ENCODE assay signal across 15 cellular contexts in genomic region chr7:151306860-151307259, GRCh38. TPM values are rescaled to one million over a fixed set of nuclear protein-coding genes. Genes with fewer than 3 reads are reported as not detected.
DNase-seq lines count a peak whose midpoint lies in the region; ATAC-seq, FAIRE-seq and TF ChIP-seq lines count a peak whose summit lies in the region.
"Had no signal": no experiment of that assay in that cellular context is flagged by ENCODE, and none has a peak within 500 bp of the region (broad histone marks: within the 10 kb centered on the region; RNA-seq: fewer than 3 reads in every experiment).

No MANE protein-coding gene starts in this region.

- intact Hi-C loops in IMR-90 (cut with micrococcal nuclease): no loop called here

- H4K8ac ChIP-seq in IMR-90 (ENCODE audit: low read depth in 2 of 2, low read length in 2 of 2): no peak overlapping the region

- H2BK120ac ChIP-seq in IMR-90 (ENCODE audit: low read depth, low read length): no peak overlapping the region

- TF ChIP-seq POLR2A in IMR-90 (IDR thresholded peaks at IDR 0.05; ENCODE audit: low read depth, low read length): no peak
- no peak for TF ChIP-seq POLR2A in H54 (IDR thresholded peaks at IDR 0.05; ENCODE audit: low read depth, low read length)

- no peak overlapping the region for H2BK20ac ChIP-seq in IMR-90 (ENCODE audit: low read depth, low read length)

- no peak for FAIRE-seq in H54 (lab: Jason Lieb, UNC)
- FAIRE-seq: H1 had no signal

- no peaks in the 10 kb centered on the region for H3K36me3 ChIP-seq in IMR-90 (ENCODE audit: control insufficient read depth, insufficient read depth, low read length)
- H3K36me3 ChIP-seq: BLaER1, HAP-1 had no signal

- H2BK5ac ChIP-seq in IMR-90 (ENCODE audit: low read depth, low read length, poor library complexity, severe bottlenecking): no peak overlapping the region

- no peak overlapping the region for H3K4ac ChIP-seq in IMR-90 (ENCODE audit: low read depth, low read length)

- no TSS peak for BruUV-seq in IMR-90 (replicated peaks; lab: Mats Ljungman, UMichigan)

- peaks cover 2% of the 10 kb centered on the region for H3K9me3 Mint-ChIP-seq in activated CD8-positive, alpha-beta memory T cell treated with anti-CD3 and anti-CD28 coated beads, Interleukin-2, amount 10 ng/mL, durations not matched to agents 7 days and 5 days (ENCODE audit: low read depth)
- H3K9me3 Mint-ChIP-seq in glutamatergic neuron (ENCODE audit: unreplicated experiment): peaks cover 17% of the 10 kb centered on the region

- dilution Hi-C loops in IMR-90 (cut with HindIII; ENCODE audit: low sequenced_read_pairs, unreplicated experiment): no loop called here

- POLR2A ChIA-PET in IMR-90 (lab: Charles Lee; ENCODE audit: unreplicated experiment): no interaction called here

- ATAC-seq in activated CD8-positive, alpha-beta memory T cell treated with anti-CD3 and anti-CD28 coated beads, Interleukin-2, amount 10 ng/mL, durations not matched to agents 7 days and 5 days: no peak
- ATAC-seq in IMR-90 (ENCODE audit: low read depth): no peak
- ATAC-seq in GM21515 (IDR thresholded peaks at IDR 0.05; ENCODE audit: unreplicated experiment): no peak

- H3K79me1 ChIP-seq in IMR-90 (ENCODE audit: low read depth in 1 of 2, low read length in 2 of 2): no peaks in the 10 kb centered on the region

- H4K20me1 ChIP-seq in IMR-90 (ENCODE audit: insufficient read depth, low read length): peaks cover 3% of the 10 kb centered on the region; the same call in 1 of the 2 replicates
- H4K20me1 ChIP-seq: BLaER1 had no signal

- no peak overlapping the region for H3K27ac Mint-ChIP-seq in activated CD8-positive, alpha-beta memory T cell treated with anti-CD3 and anti-CD28 coated beads, Interleukin-2, amount 10 ng/mL, durations not matched to agents 7 days and 5 days
- peak overlapping the region; percentile 22 for H3K27ac Mint-ChIP-seq in glutamatergic neuron (ENCODE audit: unreplicated experiment)

- peak; percentile 21 for DNase-seq in activated CD8-positive, alpha-beta memory T cell treated with anti-CD3 and anti-CD28 coated beads for 24 hours
- DNase-seq in activated CD8-positive, alpha-beta memory T cell treated with anti-CD3 and anti-CD28 coated beads, Interleukin-2, amount 10 ng/mL, durations not matched to agents 7 days and 5 days: no peak
- DNase-seq in IMR-90 (no peak), glutamatergic neuron (no peak), H54 (ENCODE audit: insufficient read length, low spot score) (no peak)
- peak; percentile 15 for DNase-seq in stimulated activated CD8-positive, alpha-beta memory T cell treated with anti-CD3 and anti-CD28 coated beads, Interleukin-4, amount 100 ng/mL, for 48 hours
- DNase-seq: 8988T; CD4-positive, alpha-beta memory T cell; DMS153; DMS79; GDM1 had no signal

- no peak overlapping the region for H3K23ac ChIP-seq in IMR-90 (ENCODE audit: low read depth, low read length)

- H3K27ac ChIP-seq in IMR-90 (ENCODE audit: insufficient read depth, low read length): no peak overlapping the region
- H3K27ac ChIP-seq: BLaER1 had no signal

- peaks cover 37% of the 10 kb centered on the region for H3K27me3 Mint-ChIP-seq in activated CD8-positive, alpha-beta memory T cell treated with anti-CD3 and anti-CD28 coated beads, Interleukin-2, amount 10 ng/mL, durations not matched to agents 7 days and 5 days
- H3K27me3 Mint-ChIP-seq in glutamatergic neuron (ENCODE audit: unreplicated experiment): peaks cover 9% of the 10 kb centered on the region

- CTCF ChIA-PET in activated CD8-positive, alpha-beta memory T cell treated with anti-CD3 and anti-CD28 coated beads, Interleukin-2, amount 10 ng/mL, durations not matched to agents 7 days and 5 days (lab: Charles Lee): interaction anchor here (0.9 to 3.7 kb wide), 5 partner anchors 8 to 183 kb away, joined by 3 to 28 read pairs (median 5); no protein-coding TSS in a partner anchor
- CTCF ChIA-PET in IMR-90 (lab: Yijun Ruan, JAX): interaction anchor here (1.0 kb wide), 1 partner anchor 8 kb away, joined by 4 read pairs; no protein-coding TSS in a partner anchor

- in situ Hi-C loops in IMR-90 (cut with MboI; ENCODE audit: low sequenced_read_pairs): loop anchor here (10.0 kb wide), 1 partner anchor 182 kb away; no protein-coding TSS in a partner anchor

- H3K56ac ChIP-seq in IMR-90 (ENCODE audit: extremely low read depth, insufficient read depth, low read length): no peak overlapping the region

- H4K91ac ChIP-seq in IMR-90 (ENCODE audit: insufficient read depth, low read depth, low read length): no peak overlapping the region

- H2AK5ac ChIP-seq in IMR-90 (ENCODE audit: low read depth, low read length): no peak overlapping the region; the same call in 1 of the 2 replicates

- H4K5ac ChIP-seq in IMR-90 (ENCODE audit: low read depth, low read length): no peak overlapping the region

- no peak overlapping the region for H3K4me3 ChIP-seq in IMR-90 (ENCODE audit: insufficient read depth, low read depth, low read length)
- H3K4me3 ChIP-seq: BLaER1, HAP-1 had no signal

- peaks cover 6% of the 10 kb centered on the region for H3K9me3 ChIP-seq in IMR-90 (ENCODE audit: control insufficient read depth, insufficient read depth, low read length)

- H3K18ac ChIP-seq in IMR-90 (ENCODE audit: low read depth, low read length): no peak overlapping the region

- WGBS in IMR-90 (ENCODE audit: extremely low coverage in 2 of 2, insufficient read length in 1 of 2), 2 experiments: no CpG with 5 or more reads among the region's 3 CpGs

- H3K9me1 ChIP-seq in IMR-90 (ENCODE audit: insufficient read depth, low read length): peaks cover 4% of the 10 kb centered on the region; the same call in 1 of the 2 replicates

- peaks cover 13% of the 10 kb centered on the region; the same call in 1 of the 2 replicates for H3K4me1 ChIP-seq in IMR-90 (ENCODE audit: control insufficient read depth, insufficient read depth, low read length)
- H3K4me1 ChIP-seq: BLaER1 had no signal

- TF ChIP-seq RAD21 in IMR-90 (IDR thresholded peaks at IDR 0.05; ENCODE audit: low read length): no peak

- H3K9ac ChIP-seq in IMR-90 (ENCODE audit: low read depth, low read length): no peak overlapping the region
- H3K9ac ChIP-seq: BLaER1 had no signal

- H3K4me1 Mint-ChIP-seq in activated CD8-positive, alpha-beta memory T cell treated with anti-CD3 and anti-CD28 coated beads, Interleukin-2, amount 10 ng/mL, durations not matched to agents 7 days and 5 days: peaks cover 17% of the 10 kb centered on the region
- H3K4me1 Mint-ChIP-seq in glutamatergic neuron (ENCODE audit: low read depth, unreplicated experiment): peaks cover 18% of the 10 kb centered on the region

- no peak overlapping the region for H3K4me2 ChIP-seq in IMR-90 (ENCODE audit: low read depth, low read length)
- H3K4me2 ChIP-seq: BLaER1 had no signal

- no peak overlapping the region for H2AK9ac ChIP-seq in IMR-90 (replicated peaks; ENCODE audit: low read depth, low read length, poor library complexity)

- peaks cover 12% of the 10 kb centered on the region for H3K27me3 ChIP-seq in IMR-90 (ENCODE audit: control insufficient read depth, insufficient read depth, low read length)

- H3K36me3 Mint-ChIP-seq in activated CD8-positive, alpha-beta memory T cell treated with anti-CD3 and anti-CD28 coated beads, Interleukin-2, amount 10 ng/mL, durations not matched to agents 7 days and 5 days: no peaks in the 10 kb centered on the region
- no peaks in the 10 kb centered on the region for H3K36me3 Mint-ChIP-seq in glutamatergic neuron (ENCODE audit: unreplicated experiment)
- H3K36me3 Mint-ChIP-seq: CD4-positive, alpha-beta memory T cell had no signal

- no peak overlapping the region for H2BK15ac ChIP-seq in IMR-90 (ENCODE audit: low read depth, low read length)

- no peak overlapping the region for H3K14ac ChIP-seq in IMR-90 (replicated peaks; ENCODE audit: low read depth, low read length)

- H2AFZ ChIP-seq in IMR-90 (replicated peaks; ENCODE audit: low read length, poor library complexity): peak overlapping the region; percentile 24

- TF ChIP-seq CTCF in IMR-90 (conservative IDR thresholded peaks at IDR 0.05; ENCODE audit: low read depth, low read length) (no peak), glutamatergic neuron (IDR thresholded peaks at IDR 0.05; ENCODE audit: partially characterized antibody, unreplicated experiment) (no peak)

- no peak overlapping the region for H3K4me3 Mint-ChIP-seq in activated CD8-positive, alpha-beta memory T cell treated with anti-CD3 and anti-CD28 coated beads, Interleukin-2, amount 10 ng/mL, durations not matched to agents 7 days and 5 days
- no peak overlapping the region for H3K4me3 Mint-ChIP-seq in glutamatergic neuron (ENCODE audit: unreplicated experiment)
- H3K4me3 Mint-ChIP-seq: CD4-positive, alpha-beta memory T cell had no signal

TF ChIP-seq in IMR-90, 13 proteins besides CTCF, POLR2A, EP300 and RAD21:
- no peak for TF ChIP-seq NFE2L2 (IDR thresholded peaks at IDR 0.05; ENCODE audit: low read depth, low read length)
- no peak for TF ChIP-seq CHD1 (IDR thresholded peaks at IDR 0.05; ENCODE audit: low read depth, low read length)
- TF ChIP-seq SMC3 (IDR thresholded peaks at IDR 0.05; ENCODE audit: low read depth, low read length): no peak
- no peak for TF ChIP-seq CEBPB (IDR thresholded peaks at IDR 0.05; ENCODE audit: low read depth, low read length)
- no peak for TF ChIP-seq ELK1 (IDR thresholded peaks at IDR 0.05; ENCODE audit: borderline replicate concordance, low read depth, low read length)

RNA-seq across cellular contexts. Expression of gene NUB1, which starts 34.8 kb away (rescaled TPM):
- 10 to 100 TPM; 71.3 to 73.3 TPM for total RNA-seq in activated CD8-positive, alpha-beta memory T cell treated with anti-CD3 and anti-CD28 coated beads, Interleukin-2, amount 10 ng/mL, durations not matched to agents 7 days and 5 days
- total RNA-seq in IMR-90 (2012; rRNA removed): 20.1 and 31.9 TPM in 2 replicates
- 27.2 and 29.7 TPM in 2 replicates for polyA plus RNA-seq in IMR-90 (2012; rRNA removed)
- 15.0 and 16.7 TPM in 2 replicates for polyA plus RNA-seq in IMR-90 (2012; cell fraction: cytosol; rRNA removed)
- polyA plus RNA-seq in IMR-90 (2012; cell fraction: nucleus; rRNA removed; ENCODE audit: low replicate concordance): 18.7 and 22.1 TPM in 2 replicates
- 41.6 TPM for total RNA-seq in glutamatergic neuron (ENCODE audit: unreplicated experiment)

RNA-seq across cellular contexts. Expression of gene SMARCD3, which starts 58.4 kb away (rescaled TPM):
- total RNA-seq in activated CD8-positive, alpha-beta memory T cell treated with anti-CD3 and anti-CD28 coated beads, Interleukin-2, amount 10 ng/mL, durations not matched to agents 7 days and 5 days: 1 to 10 TPM; 1.0 to 2.5 TPM
- total RNA-seq in IMR-90 (2012; rRNA removed) (33.1 and 37.5 TPM in 2 replicates), glutamatergic neuron (ENCODE audit: unreplicated experiment) (5.1 TPM)
- 43.8 and 48.5 TPM in 2 replicates for polyA plus RNA-seq in IMR-90 (2012; rRNA removed)
- 28.8 and 30.9 TPM in 2 replicates for polyA plus RNA-seq in IMR-90 (2012; cell fraction: cytosol; rRNA removed)
- polyA plus RNA-seq in IMR-90 (2012; cell fraction: nucleus; rRNA removed; ENCODE audit: low replicate concordance): 250 and 259 TPM in 2 replicates

Comparison
In these comparisons a context has a peak if more than half of its experiments do, and no peak if none do; other contexts are left out.
1. DNase-seq: peak in activated CD8-positive, alpha-beta memory T cell treated with anti-CD3 and anti-CD28 coated beads for 24 hours (single experiment) and stimulated activated CD8-positive, alpha-beta memory T cell treated with anti-CD3 and anti-CD28 coated beads, Interleukin-4, amount 100 ng/mL, for 48 hours (single experiment); none in activated CD8-positive, alpha-beta memory T cell treated with anti-CD3 and anti-CD28 coated beads, Interleukin-2, amount 10 ng/mL, durations not matched to agents 7 days and 5 days (single experiment), IMR-90 (single experiment), glutamatergic neuron (single experiment) and H54 (single experiment).